ENCODE assay signal across 17 cellular contexts in genomic region chr18:35387367-35387685, GRCh38. TPM values are rescaled to one million over a fixed set of nuclear protein-coding genes. Genes with fewer than 3 reads are reported as not detected.
A peak's percentile ranks its signal among the peaks of the same experiment; 100 is the strongest.
DNase-seq lines count a peak whose midpoint lies in the region; ATAC-seq and TF ChIP-seq lines count a peak whose summit lies in the region.
"Had no signal": no experiment of that assay in that cellular context is flagged by ENCODE, and none has a peak within 500 bp of the region (broad histone marks: within the 10 kb centered on the region; RNA-seq: fewer than 3 reads in every experiment).

No MANE protein-coding gene starts in this region.

- no peaks in the 10 kb centered on the region for H3K9me3 Mint-ChIP-seq in activated CD8-positive, alpha-beta T cell treated with anti-CD3 and anti-CD28 coated beads for 36 hours
- H3K9me3 Mint-ChIP-seq: CD4-positive, CD25-positive, alpha-beta regulatory T cell had no signal

- H3K4me3 Mint-ChIP-seq in activated CD8-positive, alpha-beta T cell treated with anti-CD3 and anti-CD28 coated beads for 36 hours: no peak overlapping the region
- H3K4me3 Mint-ChIP-seq: CD4-positive, CD25-positive, alpha-beta regulatory T cell; H9 had no signal

- intact Hi-C loops in activated CD8-positive, alpha-beta T cell treated with anti-CD3 and anti-CD28 coated beads for 36 hours (cut with micrococcal nuclease): loop anchor here (10.0 kb wide), 1 partner anchor 153 kb away; no protein-coding TSS in a partner anchor

- H3K27ac Mint-ChIP-seq in activated CD8-positive, alpha-beta T cell treated with anti-CD3 and anti-CD28 coated beads for 36 hours: no peak overlapping the region
- H3K27ac Mint-ChIP-seq: H9 had no signal

- TF ChIP-seq CTCF in brain microvascular endothelial cell (IDR thresholded peaks at IDR 0.05; ENCODE audit: low read depth, low read length, missing control alignments) (no peak), fibroblast of the aortic adventitia (IDR thresholded peaks at IDR 0.05; ENCODE audit: insufficient read depth, low read length) (no peak)
- no peak for TF ChIP-seq CTCF in activated CD8-positive, alpha-beta T cell treated with anti-CD3 and anti-CD28 coated beads for 36 hours (IDR thresholded peaks at IDR 0.05)

- no peak for ATAC-seq in activated CD8-positive, alpha-beta T cell treated with anti-CD3 and anti-CD28 coated beads for 36 hours
- ATAC-seq in HG02678 (IDR thresholded peaks at IDR 0.05; ENCODE audit: unreplicated experiment): no peak

- H3K27me3 Mint-ChIP-seq in activated CD8-positive, alpha-beta T cell treated with anti-CD3 and anti-CD28 coated beads for 36 hours: peaks cover 15% of the 10 kb centered on the region

- no peaks in the 10 kb centered on the region for H3K36me3 Mint-ChIP-seq in activated CD8-positive, alpha-beta T cell treated with anti-CD3 and anti-CD28 coated beads for 36 hours (ENCODE audit: low read depth)
- H3K36me3 Mint-ChIP-seq: CD4-positive, CD25-positive, alpha-beta regulatory T cell had no signal

- CTCF ChIA-PET in activated CD8-positive, alpha-beta T cell treated with anti-CD3 and anti-CD28 coated beads for 36 hours (lab: Charles Lee): interaction anchor here (0.6 to 2.2 kb wide), 7 partner anchors 14 to 156 kb away, joined by 3 to 22 read pairs (median 6); no protein-coding TSS in a partner anchor

- H3K36me3 ChIP-seq in brain microvascular endothelial cell (replicated peaks): no peaks in the 10 kb centered on the region
- H3K36me3 ChIP-seq: BE2C, Peyer's patch had no signal

- no peaks in the 10 kb centered on the region for H3K4me1 Mint-ChIP-seq in activated CD8-positive, alpha-beta T cell treated with anti-CD3 and anti-CD28 coated beads for 36 hours (ENCODE audit: low read depth)

- POLR2A ChIA-PET in activated CD8-positive, alpha-beta T cell treated with anti-CD3 and anti-CD28 coated beads for 36 hours (lab: Charles Lee): no interaction called here

- H3K27me3 ChIP-seq in brain microvascular endothelial cell (replicated peaks): no peaks in the 10 kb centered on the region
- H3K27me3 ChIP-seq: BE2C, Peyer's patch had no signal

- H3K27ac ChIP-seq in brain microvascular endothelial cell: no peak overlapping the region
- H3K27ac ChIP-seq: Peyer's patch had no signal

- peak; percentile 51 for DNase-seq in EH (ENCODE audit: low read depth)
- peak; percentile 18 for DNase-seq in LHCN-M2 (ENCODE audit: low read depth)
- peak; percentile 25 for DNase-seq in brain microvascular endothelial cell
- DNase-seq in fibroblast of the aortic adventitia (ENCODE audit: low read depth): peak; percentile 27
- DNase-seq in activated CD8-positive, alpha-beta T cell treated with anti-CD3 and anti-CD28 coated beads for 36 hours: no peak
- no peak for DNase-seq in stimulated activated naive CD4-positive, alpha-beta T cell (lab: John Stamatoyannopoulos, UW)
- no peak for DNase-seq in NCI-H226
- DNase-seq: 8988T, GF-D8, MV-4-11, NCI-H1930, NCI-H526 treated with DMSO at 0.1 percent for 48 hours, Peyer's patch had no signal

- H3K4me3 ChIP-seq in brain microvascular endothelial cell (ENCODE audit: low read depth, low read length) (no peak overlapping the region), fibroblast of the aortic adventitia (ENCODE audit: low read depth, low read length) (no peak overlapping the region)
- H3K4me3 ChIP-seq: Peyer's patch had no signal

- in situ Hi-C loops in brain microvascular endothelial cell (cut with HindIII; ENCODE audit: low pct_ligation_motif_present, low sequenced_read_pairs): no loop called here

RNA-seq across cellular contexts. Expression of gene ZNF396, which starts 10.2 kb away (rescaled TPM):
- total RNA-seq in LHCN-M2 (2014; rRNA removed) (0.19 and 0.69 TPM in 2 replicates), fibroblast of the aortic adventitia (ENCODE audit: low replicate concordance) (2.0 and 2.4 TPM in 2 replicates)
- 0.66 TPM for polyA plus RNA-seq in LHCN-M2 (2012)
- total RNA-seq in activated CD8-positive, alpha-beta T cell treated with anti-CD3 and anti-CD28 coated beads for 36 hours: under 1 TPM; 0.38 TPM
- total RNA-seq: CD4-positive, CD25-positive, alpha-beta regulatory T cell had no signal

RNA-seq across cellular contexts. Expression of gene ZNF24, which starts 43.1 kb away (rescaled TPM):
- total RNA-seq in LHCN-M2 (2014; rRNA removed) (28.0 and 33.3 TPM in 2 replicates), fibroblast of the aortic adventitia (ENCODE audit: low replicate concordance) (16.5 and 29.4 TPM in 2 replicates)
- 7.3 TPM for polyA plus RNA-seq in LHCN-M2 (2012)
- 10 to 100 TPM; 42.7 to 45.1 TPM for total RNA-seq in activated CD8-positive, alpha-beta T cell treated with anti-CD3 and anti-CD28 coated beads for 36 hours

Comparison
In these comparisons a context has a peak if more than half of its experiments do, and no peak if none do; other contexts are left out.
1. DNase-seq: peak in EH (single experiment), LHCN-M2 (single experiment), brain microvascular endothelial cell (single experiment) and fibroblast of the aortic adventitia (single experiment); none in activated CD8-positive, alpha-beta T cell treated with anti-CD3 and anti-CD28 coated beads for 36 hours (single experiment), stimulated activated naive CD4-positive, alpha-beta T cell (0 of 6) and NCI-H226 (single experiment).